Comparison of ENCODE assay signal across 1 cellular context in the genomic region with DNA sequence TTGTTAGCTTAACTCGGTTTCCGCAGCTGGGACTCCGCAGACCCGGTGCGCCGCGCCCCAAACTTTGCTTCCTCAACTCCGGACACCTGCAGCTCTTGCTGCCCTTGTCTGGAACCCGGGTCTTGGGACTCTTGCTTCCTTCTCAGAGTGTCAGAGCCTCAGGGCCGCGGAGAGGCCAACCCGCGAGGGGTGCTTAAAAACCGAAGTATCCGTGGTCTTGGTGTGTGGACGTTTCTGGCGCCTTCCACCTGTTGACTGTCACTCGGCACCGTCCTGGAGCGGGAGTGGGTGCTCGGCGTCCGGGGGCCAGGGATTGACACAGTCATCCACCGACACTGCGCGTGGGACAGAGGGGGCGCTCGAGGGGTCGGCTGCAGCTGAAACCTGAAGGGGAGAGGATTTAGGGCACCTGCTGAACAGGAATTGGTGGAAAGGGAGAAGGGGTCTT.
TF ChIP-seq lines count a peak whose summit lies in the region.

No MANE protein-coding gene starts in this region.

TF ChIP-seq in endothelial cell of umbilical vein, 7 proteins besides CTCF, POLR2A, EP300 and RAD21 (continued from another document):
- TF ChIP-seq, protein P1, sequence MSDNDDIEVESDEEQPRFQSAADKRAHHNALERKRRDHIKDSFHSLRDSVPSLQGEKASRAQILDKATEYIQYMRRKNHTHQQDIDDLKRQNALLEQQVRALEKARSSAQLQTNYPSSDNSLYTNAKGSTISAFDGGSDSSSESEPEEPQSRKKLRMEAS (IDR thresholded peaks at IDR 0.05; ENCODE audit: insufficient read depth, insufficient read length) = no peak
